Comparison of ENCODE assay signal across 10 cellular contexts in the genomic region with DNA sequence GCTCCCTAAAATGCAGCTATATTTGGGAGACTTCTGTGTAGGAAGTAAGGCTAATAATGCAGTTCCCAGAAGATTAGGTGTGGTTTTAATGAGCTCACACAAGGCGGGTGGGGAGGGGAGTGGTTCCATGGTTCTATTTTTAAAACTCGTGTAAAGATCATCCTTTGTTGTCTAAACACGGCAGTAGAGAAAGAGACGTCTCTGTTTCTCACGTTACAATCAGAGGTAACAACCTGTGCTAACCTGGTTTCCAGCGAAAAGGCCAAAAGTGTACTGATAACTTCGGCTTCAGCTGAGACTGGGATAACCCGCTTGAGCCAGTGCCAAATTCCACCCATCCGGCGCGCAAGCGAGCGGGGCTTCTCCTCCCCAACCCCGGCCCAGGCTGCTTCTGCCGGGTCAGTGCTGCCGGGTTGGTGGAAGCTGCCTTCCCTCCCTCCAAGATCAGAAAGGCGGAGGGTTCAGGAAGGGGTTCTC. TPM values are rescaled to one million over a fixed set of nuclear protein-coding genes. Genes with fewer than 3 reads are reported as not detected.
A peak's percentile ranks its signal among the peaks of the same experiment; 100 is the strongest.
DNase-seq lines count a peak whose midpoint lies in the region; ATAC-seq, FAIRE-seq and TF ChIP-seq lines count a peak whose summit lies in the region.
"Had no signal": no experiment of that assay in that cellular context is flagged by ENCODE, and none has a peak within 500 bp of the region (broad histone marks: within the 10 kb centered on the region; RNA-seq: fewer than 3 reads in every experiment).

No MANE protein-coding gene starts in this region.

- H3K36me3 Mint-ChIP-seq in astrocyte (ENCODE audit: low read depth, unreplicated experiment), result no peaks in the 10 kb centered on the region
- H3K36me3 Mint-ChIP-seq: activated naive CD8-positive, alpha-beta T cell had no signal

- WGBS in suprapubic skin, result 31% methylated on average over 17 of the region's 17 CpGs

- no peaks in the 10 kb centered on the region for H3K9me3 Mint-ChIP-seq in astrocyte (ENCODE audit: unreplicated experiment)

- H3K4me3 ChIP-seq in astrocyte (ENCODE audit: insufficient read depth, low read depth, low read length), result no peak overlapping the region
- H3K4me3 ChIP-seq in lower lobe of right lung, result peak overlapping the region; percentile 19
- peak overlapping the region; percentile 36 for H3K4me3 ChIP-seq in suprapubic skin

- FAIRE-seq in astrocyte (lab: Jason Lieb, UNC), result no peak
- FAIRE-seq: RCC 7860 had no signal

- peaks cover 17% of the 10 kb centered on the region for H3K4me1 ChIP-seq in astrocyte (ENCODE audit: insufficient read depth, low read length)
- H3K4me1 ChIP-seq in lower lobe of right lung, result peaks cover 44% of the 10 kb centered on the region
- H3K4me1 ChIP-seq in suprapubic skin, result peaks cover 52% of the 10 kb centered on the region

- no peak for TF ChIP-seq EP300 in suprapubic skin (IDR thresholded peaks at IDR 0.05)

- H4K20me1 ChIP-seq in astrocyte (ENCODE audit: insufficient read depth, low read length), result no peaks in the 10 kb centered on the region

- peaks cover 5% of the 10 kb centered on the region for H3K4me1 Mint-ChIP-seq in astrocyte (ENCODE audit: low read depth, unreplicated experiment)

- POLR2A ChIA-PET in GM10248 (lab: Yijun Ruan, JAX), result no interaction called here

- no peak overlapping the region for H3K27ac Mint-ChIP-seq in astrocyte (ENCODE audit: unreplicated experiment)
- H3K27ac Mint-ChIP-seq: activated naive CD8-positive, alpha-beta T cell had no signal

- TF ChIP-seq POLR2A in suprapubic skin (IDR thresholded peaks at IDR 0.05), result no peak

- no peak overlapping the region for H2AFZ ChIP-seq in astrocyte (ENCODE audit: low read depth, low read length)

- peaks cover 3% of the 10 kb centered on the region for H3K79me2 ChIP-seq in astrocyte (ENCODE audit: insufficient read depth, low read length)

- peak overlapping the region; percentile 54 for H3K4me3 Mint-ChIP-seq in astrocyte (ENCODE audit: unreplicated experiment)
- H3K4me3 Mint-ChIP-seq: activated naive CD8-positive, alpha-beta T cell had no signal

- TF ChIP-seq CTCF in astrocyte (IDR thresholded peaks at IDR 0.05; ENCODE audit: insufficient read depth, low read depth, low read length) (no peak), lower lobe of right lung (IDR thresholded peaks at IDR 0.05) (no peak), suprapubic skin (IDR thresholded peaks at IDR 0.05) (no peak), GM10248 (IDR thresholded peaks at IDR 0.05; ENCODE audit: control extremely low read depth, extremely low read depth, low read depth, missing control alignments) (no peak)

- H3K27ac ChIP-seq in astrocyte (ENCODE audit: low read depth, low read length) (no peak overlapping the region), lower lobe of right lung (peak overlapping the region; percentile 99), suprapubic skin (peak overlapping the region; percentile 100)

- ATAC-seq in lower lobe of right lung, result no peak

- no peaks in the 10 kb centered on the region for H3K36me3 ChIP-seq in astrocyte (ENCODE audit: insufficient read depth, low read length)
- no peaks in the 10 kb centered on the region for H3K36me3 ChIP-seq in lower lobe of right lung
- no peaks in the 10 kb centered on the region for H3K36me3 ChIP-seq in suprapubic skin

- H3K27me3 ChIP-seq in astrocyte (ENCODE audit: insufficient read depth, low read length), result no peaks in the 10 kb centered on the region
- no peaks in the 10 kb centered on the region for H3K27me3 ChIP-seq in lower lobe of right lung (ENCODE audit: low read depth)
- H3K27me3 ChIP-seq in suprapubic skin, result no peaks in the 10 kb centered on the region

- no peaks in the 10 kb centered on the region for H3K9me3 ChIP-seq in astrocyte (ENCODE audit: insufficient read depth, low read depth, low read length)
- H3K9me3 ChIP-seq in lower lobe of right lung, result no peaks in the 10 kb centered on the region
- H3K9me3 ChIP-seq in suprapubic skin, result no peaks in the 10 kb centered on the region

- in situ Hi-C loops in KBM-7 (cut with MboI; ENCODE audit: low pct_unique_long_range_greater_than_20kb, low sequenced_read_pairs) (no loop called here), G401 (cut with HindIII; ENCODE audit: low sequenced_read_pairs) (no loop called here)

- no peak overlapping the region for H3K9ac ChIP-seq in astrocyte (ENCODE audit: low read length)

- intact Hi-C loops in lower lobe of right lung (cut with DNase I), result no loop called here

- H3K27me3 Mint-ChIP-seq in astrocyte (ENCODE audit: low read depth, unreplicated experiment), result peaks cover 2% of the 10 kb centered on the region

- peak overlapping the region; percentile 30 for H3K4me2 ChIP-seq in astrocyte (ENCODE audit: low read length)

- DNase-seq in KBM-7 (peak; percentile 59), astrocyte (ENCODE audit: low read depth) (peak; percentile 44), lower lobe of right lung (no peak), suprapubic skin (ENCODE audit: low spot score in 2 of 2) (no peak), G401 (ENCODE audit: low spot score) (no peak), germinal center (ENCODE audit: low spot score) (no peak), GM10248 (ENCODE audit: extremely low spot score) (no peak)
- no peak for DNase-seq in activated CD8-positive, alpha-beta memory T cell treated with anti-CD3 and anti-CD28 coated beads, Interleukin-2, amount 50 U/mL, for 4 hours

- CTCF ChIA-PET in GM10248 (lab: Yijun Ruan, JAX), result interaction anchor here (1.3 to 2.9 kb wide), 3 partner anchors 14 to 150 kb away, joined by 5 to 9 read pairs (median 7); no protein-coding TSS in a partner anchor

RNA-seq across cellular contexts. Expression of a gene that starts 2.5 kb away (rescaled TPM):
- total RNA-seq in astrocyte (3.5 and 5.1 TPM in 2 replicates), lower lobe of right lung (34.0 TPM), suprapubic skin (10 to 100 TPM; 21.9 to 56.4 (median 54.2) TPM)
- 6.1 and 10.7 TPM in 2 replicates for total RNA-seq in G401 (2014; rRNA removed; shearing (Covaris generic))

Comparison
In these comparisons a context has a peak if more than half of its experiments do, and no peak if none do; other contexts are left out.
1. DNase-seq: peak in KBM-7 (single experiment) and astrocyte (single experiment); none in lower lobe of right lung (single experiment), suprapubic skin (0 of 2), G401 (single experiment), germinal center (single experiment), activated CD8-positive, alpha-beta memory T cell treated with anti-CD3 and anti-CD28 coated beads, Interleukin-2, amount 50 U/mL, for 4 hours (single experiment) and GM10248 (single experiment).